Comparison of ENCODE assay signal across 13 cellular contexts in genomic region chr12:49340971-49341776, GRCh38. TPM values are rescaled to one million over a fixed set of nuclear protein-coding genes. Genes with fewer than 3 reads are reported as not detected.
DNase-seq lines count a peak whose midpoint lies in the region; ATAC-seq and TF ChIP-seq lines count a peak whose summit lies in the region.
"Had no signal": no experiment of that assay in that cellular context is flagged by ENCODE, and none has a peak within 500 bp of the region (broad histone marks: within the 10 kb centered on the region; RNA-seq: fewer than 3 reads in every experiment).

No MANE protein-coding gene starts in this region.

- ATAC-seq in RWPE2 (ENCODE audit: low read depth) = no peak
- ATAC-seq in HG03039 (IDR thresholded peaks at IDR 0.05; ENCODE audit: unreplicated experiment) = no peak

- TF ChIP-seq EP300 in ovary (IDR thresholded peaks at IDR 0.05) = no peak

- no peak overlapping the region for H3K27ac ChIP-seq in RWPE2 (ENCODE audit: poor library complexity, severe bottlenecking)
- no peak overlapping the region for H3K27ac ChIP-seq in ovary

- peaks cover 47% of the 10 kb centered on the region for H3K27me3 ChIP-seq in RWPE2 (ENCODE audit: insufficient read depth, poor library complexity, severe bottlenecking)
- no peaks in the 10 kb centered on the region for H3K27me3 ChIP-seq in ovary

- DNase-seq in AG20443 (ENCODE audit: low spot score) (peak; percentile 7), RWPE2 (ENCODE audit: low spot score) (peak; percentile 37), mesenteric fat pad (ENCODE audit: low spot score) (peak; percentile 69), NOMO-1 treated with DMSO at 0.1 percent for 48 hours (lab: John Stamatoyannopoulos, UW; ENCODE audit: unreplicated experiment) (no peak), ovary (no peak)
- DNase-seq: ACHN; activated CD8-positive, alpha-beta memory T cell treated with anti-CD3 and anti-CD28 coated beads for 24 hours; activated effector memory CD4-positive, alpha-beta T cell treated with anti-CD3 and anti-CD28 coated beads, Interleukin-2, amount 50 U/mL, for 16 hours; Calu3; mesenchymal stem cell; NCI-H1092 treated with DMSO at 0.1 percent for 48 hours had no signal

- H3K36me3 ChIP-seq in RWPE2 (ENCODE audit: low read depth) (no peaks in the 10 kb centered on the region), ovary (no peaks in the 10 kb centered on the region)
- H3K36me3 ChIP-seq: thyroid gland had no signal

- TF ChIP-seq POLR2A in ovary (IDR thresholded peaks at IDR 0.05) = no peak

- 56 to 66% (median 60%) methylated on average over 14 of the region's 14 CpGs for WGBS in ovary, 3 donors

- intact Hi-C loops in ovary (cut with DNase I) = loop anchor here in 1 of 4 donors (10.0 kb wide), 1 partner anchor 174 kb away; no protein-coding TSS in a partner anchor

- TF ChIP-seq CTCF in RWPE2 (IDR thresholded peaks at IDR 0.05; ENCODE audit: poor library complexity, severe bottlenecking) (no peak), ovary (IDR thresholded peaks at IDR 0.05) (no peak)

- no peaks in the 10 kb centered on the region for H3K4me1 ChIP-seq in RWPE2 (ENCODE audit: insufficient read depth, poor library complexity, severe bottlenecking)
- H3K4me1 ChIP-seq in ovary (ENCODE audit: insufficient read depth) = peaks cover 6% of the 10 kb centered on the region

- H3K9me3 ChIP-seq in RWPE2 (ENCODE audit: severe bottlenecking) (no peaks in the 10 kb centered on the region), ovary (no peaks in the 10 kb centered on the region)
- H3K9me3 ChIP-seq: thyroid gland had no signal

- H3K4me3 ChIP-seq in RWPE2 (ENCODE audit: severe bottlenecking) (no peak overlapping the region), ovary (no peak overlapping the region)

RNA-seq across cellular contexts. Expression of gene C1QL4, which starts 4.2 kb away (rescaled TPM):
- total RNA-seq in mesenteric fat pad (not detected), ovary (not detected)
- polyA plus RNA-seq in ovary = not detected
- total RNA-seq: Calu3 had no signal

RNA-seq across cellular contexts. Expression of gene DNAJC22, which starts 5.5 kb away (rescaled TPM):
- total RNA-seq in mesenteric fat pad = not detected
- total RNA-seq in ovary = 1 to 10 TPM in 1 of 7 donors, under 1 TPM in 4, not detected in 2; 0.37 to 3.4 (median 0.47) TPM
- polyA plus RNA-seq in ovary = under 1 TPM; 0.30 to 0.58 TPM

RNA-seq across cellular contexts. Expression of gene TROAP, which starts 18.1 kb away (rescaled TPM):
- not detected for total RNA-seq in mesenteric fat pad
- total RNA-seq in ovary = 1 to 10 TPM in 3 of 7 donors, under 1 TPM in 3, not detected in 1; 0.36 to 1.6 (median 0.89) TPM
- polyA plus RNA-seq in ovary = under 1 TPM; 0.40 to 0.92 TPM

RNA-seq across cellular contexts. Expression of gene SPATS2, which starts 26.1 kb away (rescaled TPM):
- total RNA-seq in mesenteric fat pad (9.9 TPM), ovary (10 to 100 TPM in 6 of 7 donors, 1 to 10 TPM in 1; 9.1 to 19.7 (median 15.2) TPM)
- 10 to 100 TPM; 10.9 to 28.2 TPM for polyA plus RNA-seq in ovary

RNA-seq across cellular contexts. Expression of gene PRPH, which starts 46.2 kb away (rescaled TPM):
- total RNA-seq in mesenteric fat pad (0.55 TPM), ovary (1 to 10 TPM in 2 of 7 donors, under 1 TPM in 5; 0.15 to 1.8 (median 0.34) TPM)
- 1 to 10 TPM in 1 of 2 donors, under 1 TPM in 1; 0.33 to 1.4 TPM for polyA plus RNA-seq in ovary
- total RNA-seq: Calu3 had no signal

Comparison
In these comparisons a context has a peak if more than half of its experiments do, and no peak if none do; other contexts are left out.
1. DNase-seq: peak in AG20443 (single experiment), RWPE2 (single experiment) and mesenteric fat pad (single experiment); none in NOMO-1 treated with DMSO at 0.1 percent for 48 hours (single experiment) and ovary (0 of 5).